15 cellular contexts compared by ENCODE assay signal in genomic region chr2:236078675-236079255, GRCh38.
A peak's percentile ranks its signal among the peaks of the same experiment; 100 is the strongest.
DNase-seq lines count a peak whose midpoint lies in the region; ATAC-seq and TF ChIP-seq lines count a peak whose summit lies in the region.
"Had no signal": no experiment of that assay in that cellular context is flagged by ENCODE, and none has a peak within 500 bp of the region (broad histone marks: within the 10 kb centered on the region; RNA-seq: fewer than 3 reads in every experiment).

No MANE protein-coding gene starts in this region.

- TF ChIP-seq EP300 in transverse colon (IDR thresholded peaks at IDR 0.05; ENCODE audit: low read depth), result no peak

- ATAC-seq in esophagus mucosa (peak; percentile 15), HG03139 (IDR thresholded peaks at IDR 0.05; ENCODE audit: unreplicated experiment) (no peak)

- H3K27ac ChIP-seq in HEK293 (ENCODE audit: extremely low read depth, low read depth, low read length), result peak overlapping the region; percentile 49
- H3K27ac ChIP-seq in RWPE1, result peak overlapping the region; percentile 51
- H3K27ac ChIP-seq in transverse colon, result peak overlapping the region in 3 of 4 donors; percentile 24 to 61 (median 32)
- H3K27ac ChIP-seq in uterus, result no peak overlapping the region
- H3K27ac ChIP-seq: C4-2B had no signal

- TF ChIP-seq CTCF in HEK293 (tag by site-specific recombination; IDR thresholded peaks at IDR 0.05), result no peak
- TF ChIP-seq CTCF in RWPE1 (conservative IDR thresholded peaks at IDR 0.05; ENCODE audit: low read depth), result no peak
- TF ChIP-seq CTCF in transverse colon (IDR thresholded peaks at IDR 0.05), result no peak
- no peak for TF ChIP-seq CTCF in uterus (IDR thresholded peaks at IDR 0.05)

- POLR2A ChIA-PET in HEK293 (lab: Yijun Ruan, JAX) (no interaction called here), RWPE1 (lab: Yijun Ruan, JAX; ENCODE audit: low non-redundant PET) (no interaction called here)

- H3K4me3 ChIP-seq in HEK293 (ENCODE audit: low read depth, low read length) (no peak overlapping the region), transverse colon (no peak overlapping the region), uterus (no peak overlapping the region)

- H3K4me1 ChIP-seq in HEK293 (ENCODE audit: control insufficient read depth, insufficient read depth, low read length), result peaks cover 10% of the 10 kb centered on the region
- peaks cover 0 to 20% (median 14%) of the 10 kb centered on the region in 4 donors for H3K4me1 ChIP-seq in transverse colon
- H3K4me1 ChIP-seq in uterus, result no peaks in the 10 kb centered on the region

- H3K36me3 ChIP-seq in HEK293 (ENCODE audit: control insufficient read depth in 2 of 2, insufficient read depth in 1 of 2, low read length in 2 of 2) (no peaks in the 10 kb centered on the region), transverse colon (no peaks in the 10 kb centered on the region), uterus (no peaks in the 10 kb centered on the region)

- intact Hi-C loops in transverse colon (cut with DNase I; ENCODE audit: low total_unique reads) (loop anchor here (5.0 kb wide), 1 partner anchor 1326 kb away; no protein-coding TSS in a partner anchor), uterus (cut with DNase I; ENCODE audit: low total_unique reads) (no loop called here)

- H3K9me3 ChIP-seq in HEK293 (ENCODE audit: control insufficient read depth, insufficient read depth, low read depth, low read length) (no peaks in the 10 kb centered on the region), transverse colon (no peaks in the 10 kb centered on the region), uterus (no peaks in the 10 kb centered on the region)

- CTCF ChIA-PET in HEK293 (lab: Yijun Ruan, JAX) (interaction anchor here (0.6 to 0.7 kb wide), 2 partner anchors 487 to 1027 kb away, joined by 3 to 6 read pairs; no protein-coding TSS in a partner anchor), RWPE1 (lab: Yijun Ruan, JAX) (no interaction called here)

- H3K27me3 ChIP-seq in transverse colon (no peaks in the 10 kb centered on the region), uterus (no peaks in the 10 kb centered on the region)

- DNase-seq in RWPE1 (ENCODE audit: low spot score) (no peak), transverse colon (no peak), NOMO-1 treated with DMSO at 0.1 percent for 48 hours (lab: John Stamatoyannopoulos, UW; ENCODE audit: unreplicated experiment) (no peak), uterus (no peak)
- DNase-seq: AML-193; NCI-H1105 treated with DMSO at 0.1 percent for 48 hours; NCI-H1694; NCI-H2081 treated with DMSO at 0.1 percent for 48 hours; NCI-H748 treated with DMSO at 0.1 percent for 48 hours; NK-92 treated with Interleukin-12 subunit alpha and Interleukin-12 subunit beta, amount 100 ng/mL, for 24 hours; SHP77 treated with DMSO at 0.1 percent for 48 hours had no signal

- in situ Hi-C loops in transverse colon (cut with MboI; ENCODE audit: low pct_ligation_motif_present in 1 of 4, low pct_unique_long_range_greater_than_20kb in 1 of 4, low sequenced_read_pairs in 3 of 4), result no loop called here

- TF ChIP-seq POLR2A in transverse colon (IDR thresholded peaks at IDR 0.05) (no peak), uterus (IDR thresholded peaks at IDR 0.05) (no peak)

- 47% methylated on average over 8 of the region's 8 CpGs; no CpG with 5 or more reads in 1 of the 2 donors for WGBS in transverse colon (ENCODE audit: low coverage in 1 of 2), 2 donors

TF ChIP-seq in HEK293, 187 proteins besides CTCF, POLR2A, EP300 and RAD21:
- peak; percentile 84 for TF ChIP-seq KLF9 (tag by site-specific recombination; IDR thresholded peaks at IDR 0.05; ENCODE audit: low read depth)
- TF ChIP-seq ZBTB21 (tag by site-specific recombination; IDR thresholded peaks at IDR 0.05), result 0 out of 2 replicates have a peak, but pooled peaks have one; percentile 0
- no peak for TF ChIP-seq ZSCAN5A (tag by site-specific recombination; IDR thresholded peaks at IDR 0.05)
- TF ChIP-seq ZNF629 (tag by site-specific recombination; IDR thresholded peaks at IDR 0.05), result peak; percentile 2; the same call in 1 of the 2 replicates
- TF ChIP-seq ZNF776 (tag by site-specific recombination; IDR thresholded peaks at IDR 0.05; ENCODE audit: borderline replicate concordance), result no peak
- TF ChIP-seq KLF1 (tag by site-specific recombination; IDR thresholded peaks at IDR 0.05), result peak; percentile 64
- peak; percentile 89 for TF ChIP-seq ZFHX2 (tag by site-specific recombination; conservative IDR thresholded peaks at IDR 0.05)
- peak; percentile 60 for TF ChIP-seq ZIC2 (tag by site-specific recombination; IDR thresholded peaks at IDR 0.05)
- TF ChIP-seq ZNF341 (tag by site-specific recombination; IDR thresholded peaks at IDR 0.05; ENCODE audit: low read depth), result peak; percentile 92
- no peak for TF ChIP-seq PATZ1 (tag by site-specific recombination; IDR thresholded peaks at IDR 0.05)
- peak; percentile 54; the same call in 1 of the 2 replicates for TF ChIP-seq ZNF600 (tag by site-specific recombination; IDR thresholded peaks at IDR 0.05)
- TF ChIP-seq ZNF610 (tag by site-specific recombination; IDR thresholded peaks at IDR 0.05; ENCODE audit: borderline replicate concordance), result 0 out of 2 replicates have a peak, but pooled peaks have one; percentile 17
- no peak for TF ChIP-seq ZNF37A (tag by site-specific recombination; IDR thresholded peaks at IDR 0.05)
- TF ChIP-seq ZXDB (tag by site-specific recombination; IDR thresholded peaks at IDR 0.05), result 0 out of 2 replicates have a peak, but pooled peaks have one; percentile 12
- TF ChIP-seq SCRT1 (tag by site-specific recombination; IDR thresholded peaks at IDR 0.05; ENCODE audit: borderline replicate concordance), result 0 out of 2 replicates have a peak, but pooled peaks have one; percentile 0
- TF ChIP-seq SP7 (tag by site-specific recombination; IDR thresholded peaks at IDR 0.05), result 0 out of 2 replicates have a peak, but pooled peaks have one; percentile 6
- peak; percentile 33; the same call in 1 of the 2 replicates for TF ChIP-seq ZBTB48 (tag by site-specific recombination; IDR thresholded peaks at IDR 0.05)
- TF ChIP-seq EGR2 (tag by site-specific recombination; IDR thresholded peaks at IDR 0.05; ENCODE audit: low read depth), result peak; percentile 60; the same call in 1 of the 2 replicates
- TF ChIP-seq ZNF16 (tag by site-specific recombination; IDR thresholded peaks at IDR 0.05; ENCODE audit: low read depth), result no peak
TF ChIP-seq in HEK293: peak in this region for 14.

Comparison
In these comparisons a context has a peak if more than half of its experiments do, and no peak if none do; other contexts are left out.
1. H3K27ac ChIP-seq: peak in HEK293 (single experiment), RWPE1 (single experiment) and transverse colon (3 of 4); none in uterus (0 of 2).